Comparison of ENCODE assay signal across 8 cellular contexts in the genomic region with DNA sequence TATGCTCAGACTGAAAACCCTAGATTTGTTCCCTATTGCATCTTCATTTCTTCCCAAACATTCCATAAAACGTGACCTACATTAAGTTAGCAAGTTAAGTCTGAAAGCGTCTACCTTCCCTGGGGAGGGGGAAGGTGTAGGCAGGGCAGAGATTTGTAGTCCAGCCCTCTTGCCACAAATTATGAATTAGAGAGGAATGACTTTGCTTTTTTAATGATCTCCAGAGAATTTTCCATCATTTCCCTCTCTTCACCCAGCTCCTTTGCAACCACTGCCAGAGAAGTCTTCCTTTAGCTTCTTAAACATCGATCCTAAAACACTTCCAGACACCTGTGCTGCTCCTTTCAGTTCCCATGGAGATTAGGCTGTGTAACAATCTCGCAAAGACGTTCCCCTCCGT. TPM values are rescaled to one million over a fixed set of nuclear protein-coding genes. Genes with fewer than 3 reads are reported as not detected.
DNase-seq lines count a peak whose midpoint lies in the region; ATAC-seq, FAIRE-seq and TF ChIP-seq lines count a peak whose summit lies in the region.

No MANE protein-coding gene starts in this region.

- in situ Hi-C loops in HepG2 (cut with HindIII; ENCODE audit: extremely low pct_ligation_motif_present, low pct_unique_long_range_greater_than_20kb), result no loop called here

- H3K79me2 ChIP-seq in HepG2 (ENCODE audit: insufficient read depth, low read length), result peaks cover 46% of the 10 kb centered on the region

- H3K4me1 ChIP-seq in HepG2 (ENCODE audit: insufficient read depth, low read length), result peaks cover 42% of the 10 kb centered on the region
- H3K4me1 ChIP-seq in thymus (ENCODE audit: control insufficient read depth, insufficient read depth, low read length), result peaks cover 22% of the 10 kb centered on the region

- peak overlapping the region; percentile 97 for H3K4me2 ChIP-seq in HepG2 (ENCODE audit: low read depth, low read length)

- TF ChIP-seq EP300 in HepG2 (IDR thresholded peaks at IDR 0.05; ENCODE audit: low read depth in 2 of 2, low read length in 2 of 2) (no peak), HepG2 (CRISPR knock-in tag; IDR thresholded peaks at IDR 0.05; ENCODE audit: borderline replicate concordance) (no peak)

- no peak for TF ChIP-seq RAD21 in HepG2 (CRISPR knock-in tag; IDR thresholded peaks at IDR 0.05)

- no peaks in the 10 kb centered on the region; a peak in 1 of 5 replicates for H3K27me3 ChIP-seq in HepG2 (ENCODE audit: control insufficient read depth in 1 of 2, insufficient read depth in 2 of 2, low read length in 2 of 2)
- no peaks in the 10 kb centered on the region for H3K27me3 ChIP-seq in thymus (ENCODE audit: control insufficient read depth, insufficient read depth)

- no peak for ATAC-seq in activated naive CD8-positive, alpha-beta T cell treated with anti-CD3 and anti-CD28 coated beads, Interleukin-2, amount 10 ng/mL, durations not matched to agents 7 days and 5 days (ENCODE audit: low read depth)
- ATAC-seq in HepG2, result no peak
- no peak for ATAC-seq in HG03039 (IDR thresholded peaks at IDR 0.05; ENCODE audit: unreplicated experiment)
- ATAC-seq in GM19324 (IDR thresholded peaks at IDR 0.05; ENCODE audit: low FRiP score, unreplicated experiment), result no peak

- 51% methylated on average over 6 of the region's 6 CpGs for WGBS in HepG2 (ENCODE audit: low lambda C conversion rate)
- 81% methylated on average over 6 of the region's 6 CpGs for WGBS in thymus

- H3K27ac ChIP-seq in HepG2 (ENCODE audit: extremely low read length, insufficient read depth, low read length), result peak overlapping the region; percentile 84
- no peak overlapping the region for H3K27ac ChIP-seq in thymus (ENCODE audit: low read depth)

- H3K9me3 Mint-ChIP-seq in activated naive CD4-positive, alpha-beta T cell treated with anti-CD3 and anti-CD28 coated beads for 36 hours, result no peaks in the 10 kb centered on the region
- no peaks in the 10 kb centered on the region for H3K9me3 Mint-ChIP-seq in activated naive CD8-positive, alpha-beta T cell treated with anti-CD3 and anti-CD28 coated beads, Interleukin-2, amount 10 ng/mL, durations not matched to agents 7 days and 5 days

- peaks cover 42% of the 10 kb centered on the region for H3K4me1 Mint-ChIP-seq in activated naive CD4-positive, alpha-beta T cell treated with anti-CD3 and anti-CD28 coated beads for 36 hours (ENCODE audit: low read depth)
- peaks cover 23% of the 10 kb centered on the region for H3K4me1 Mint-ChIP-seq in activated naive CD8-positive, alpha-beta T cell treated with anti-CD3 and anti-CD28 coated beads, Interleukin-2, amount 10 ng/mL, durations not matched to agents 7 days and 5 days

- peak overlapping the region; percentile 82 for H3K9ac ChIP-seq in HepG2 (ENCODE audit: insufficient read depth, low read depth, low read length)

- H2AFZ ChIP-seq in HepG2 (ENCODE audit: low read length), result no peak overlapping the region

- H3K9me3 ChIP-seq in HepG2 (ENCODE audit: low read length), result no peaks in the 10 kb centered on the region
- no peaks in the 10 kb centered on the region for H3K9me3 ChIP-seq in thymus (ENCODE audit: control insufficient read depth)

- peak overlapping the region; percentile 99 for H3K4me3 Mint-ChIP-seq in activated naive CD4-positive, alpha-beta T cell treated with anti-CD3 and anti-CD28 coated beads for 36 hours
- peak overlapping the region; percentile 100 for H3K4me3 Mint-ChIP-seq in activated naive CD8-positive, alpha-beta T cell treated with anti-CD3 and anti-CD28 coated beads, Interleukin-2, amount 10 ng/mL, durations not matched to agents 7 days and 5 days

- intact Hi-C loops in activated naive CD4-positive, alpha-beta T cell treated with anti-CD3 and anti-CD28 coated beads for 36 hours (cut with micrococcal nuclease), result loop anchor here (5.0 to 10.0 kb wide), 4 partner anchors 332 to 1353 kb away; a partner anchor contains a TSS
- intact Hi-C loops in HepG2 (cut with micrococcal nuclease; ENCODE audit: unreplicated experiment), result loop anchor here (5.0 kb wide), 2 partner anchors 67 to 73 kb away; a partner anchor contains a TSS

- no TSS peak for BruUV-seq in HepG2 (replicated peaks; lab: Mats Ljungman, UMichigan)

- TF ChIP-seq POLR2A in HepG2 (IDR thresholded peaks at IDR 0.05; ENCODE audit: insufficient read depth in 1 of 2, low read depth in 2 of 2, low read length in 2 of 2), result no peak

- POLR2A ChIA-PET in activated naive CD8-positive, alpha-beta T cell treated with anti-CD3 and anti-CD28 coated beads, Interleukin-2, amount 10 ng/mL, durations not matched to agents 7 days and 5 days (lab: Charles Lee), result interaction anchor here (1.0 kb wide), 1 partner anchor 26 kb away, joined by 3 read pairs; no protein-coding TSS in a partner anchor
- POLR2A ChIA-PET in HepG2 (lab: Yijun Ruan, JAX), result no interaction called here

- H3K4me3 ChIP-seq in HepG2 (replicated peaks in 1 of 3; ENCODE audit: insufficient read depth in 1 of 3, low read depth in 2 of 3, low read length in 3 of 3), result peak overlapping the region; percentile 86 to 95 (median 88)
- peak overlapping the region; percentile 83 for H3K4me3 ChIP-seq in thymus (ENCODE audit: low read length)

- H4K20me1 ChIP-seq in HepG2 (ENCODE audit: insufficient read depth, low read length), result peaks cover 20% of the 10 kb centered on the region

- CTCF ChIA-PET in activated naive CD4-positive, alpha-beta T cell treated with anti-CD3 and anti-CD28 coated beads for 36 hours (lab: Charles Lee), result no interaction called here
- CTCF ChIA-PET in HepG2 (lab: Yijun Ruan, JAX; ENCODE audit: low intra/inter-chr PET ratio, low total read pairs), result no interaction called here

- DNase-seq in activated naive CD4-positive, alpha-beta T cell treated with anti-CD3 and anti-CD28 coated beads for 36 hours, result no peak
- DNase-seq in activated naive CD4-positive, alpha-beta T cell treated with Interleukin-2 at 50 U/mL for 16 hours, result no peak
- DNase-seq in activated naive CD8-positive, alpha-beta T cell treated with anti-CD3 and anti-CD28 coated beads, Interleukin-2, amount 10 ng/mL, durations not matched to agents 7 days and 5 days, result no peak
- DNase-seq in HepG2 (ENCODE audit: low spot score) (no peak), NCI-H69 (lab: John Stamatoyannopoulos, UW) (no peak)

- no peak for TF ChIP-seq CTCF in HepG2 (CRISPR knock-in tag; IDR thresholded peaks at IDR 0.05)

- H3K36me3 Mint-ChIP-seq in activated naive CD4-positive, alpha-beta T cell treated with anti-CD3 and anti-CD28 coated beads for 36 hours (ENCODE audit: low read depth), result peaks cover 15% of the 10 kb centered on the region
- peaks cover 15% of the 10 kb centered on the region for H3K36me3 Mint-ChIP-seq in activated naive CD8-positive, alpha-beta T cell treated with anti-CD3 and anti-CD28 coated beads, Interleukin-2, amount 10 ng/mL, durations not matched to agents 7 days and 5 days

- H3K36me3 ChIP-seq in HepG2 (replicated peaks in 1 of 2; ENCODE audit: control insufficient read depth in 1 of 2, insufficient read depth in 2 of 2, low read length in 2 of 2) (peaks cover 17 to 22% of the 10 kb centered on the region in 2 experiments), thymus (ENCODE audit: control insufficient read depth, insufficient read depth) (peaks cover 10% of the 10 kb centered on the region)

- no peak for FAIRE-seq in HepG2 (lab: Jason Lieb, UNC)

- H3K27ac Mint-ChIP-seq in activated naive CD4-positive, alpha-beta T cell treated with anti-CD3 and anti-CD28 coated beads for 36 hours, result peak overlapping the region; percentile 92
- H3K27ac Mint-ChIP-seq in activated naive CD8-positive, alpha-beta T cell treated with anti-CD3 and anti-CD28 coated beads, Interleukin-2, amount 10 ng/mL, durations not matched to agents 7 days and 5 days, result peak overlapping the region; percentile 96

- no peaks in the 10 kb centered on the region for H3K27me3 Mint-ChIP-seq in activated naive CD4-positive, alpha-beta T cell treated with anti-CD3 and anti-CD28 coated beads for 36 hours (ENCODE audit: low read depth)
- no peaks in the 10 kb centered on the region for H3K27me3 Mint-ChIP-seq in activated naive CD8-positive, alpha-beta T cell treated with anti-CD3 and anti-CD28 coated beads, Interleukin-2, amount 10 ng/mL, durations not matched to agents 7 days and 5 days

RNA-seq across cellular contexts. Expression of a gene that starts 1.2 kb away (rescaled TPM):
- total RNA-seq in activated naive CD4-positive, alpha-beta T cell treated with anti-CD3 and anti-CD28 coated beads for 36 hours, result 10 to 100 TPM in 1 of 2 experiments, 1 to 10 TPM in 1; 9.5 to 11.1 TPM
- total RNA-seq in activated naive CD8-positive, alpha-beta T cell treated with anti-CD3 and anti-CD28 coated beads, Interleukin-2, amount 10 ng/mL, durations not matched to agents 7 days and 5 days, result 1 to 10 TPM; 6.4 to 7.5 TPM
- 8.5 TPM in 2 replicates for total RNA-seq in HepG2 (2016; rRNA removed; fragmentation: Illumina TruSeq; extraction: Trizol)
- total RNA-seq in HepG2 (2016; cell fraction: cytosol; rRNA removed; fragmentation: Illumina TruSeq; extraction: Trizol; ENCODE audit: low read depth), result 4.1 and 6.0 TPM in 2 replicates
- total RNA-seq in HepG2 (2016; cell fraction: insoluble cytoplasmic fraction; rRNA removed; fragmentation: Illumina TruSeq; extraction: Trizol), result 8.0 and 10.5 TPM in 2 replicates
- 5.2 and 6.1 TPM in 2 replicates for total RNA-seq in HepG2 (2016; cell fraction: membrane; rRNA removed; fragmentation: Illumina TruSeq; extraction: Trizol)
- total RNA-seq in HepG2 (2016; cell fraction: nucleus; rRNA removed; fragmentation: Illumina TruSeq; extraction: Trizol), result 4.3 and 7.4 TPM in 2 replicates
- polyA plus RNA-seq in HepG2 (2011; rRNA removed), result 6.5 and 7.7 TPM in 2 replicates
- polyA plus RNA-seq in HepG2 (2011; cell fraction: cytosol; rRNA removed), result 1.7 and 3.8 TPM in 2 replicates
- polyA plus RNA-seq in HepG2 (2011; cell fraction: nucleus; rRNA removed), result 1.0 and 1.4 TPM in 2 replicates
- polyA plus RNA-seq in HepG2 (2012), result 5.3 and 7.3 TPM in 2 replicates
- polyA plus RNA-seq in HepG2 (2016; cell fraction: cytosol; fragmentation: Illumina TruSeq; extraction: Trizol; ENCODE audit: low read depth), result 5.1 and 5.7 TPM in 2 replicates
- 11.9 and 12.5 TPM in 2 replicates for polyA plus RNA-seq in HepG2 (2016; cell fraction: insoluble cytoplasmic fraction; fragmentation: Illumina TruSeq; extraction: Trizol; ENCODE audit: low read depth)
- polyA plus RNA-seq in HepG2 (2016; cell fraction: membrane; fragmentation: Illumina TruSeq; extraction: Trizol; ENCODE audit: low read depth), result 4.6 and 5.4 TPM in 2 replicates
- 3.6 and 7.1 TPM in 2 replicates for polyA plus RNA-seq in HepG2 (2016; cell fraction: nucleus; fragmentation: Illumina TruSeq; extraction: Trizol; ENCODE audit: insufficient read depth, low read depth)
- polyA minus RNA-seq in HepG2 (2011; rRNA and poly(A)+ RNA removed; ENCODE audit: low replicate concordance), result 0.96 and 1.4 TPM in 2 replicates
- polyA minus RNA-seq in HepG2 (2011; cell fraction: cytosol; rRNA and poly(A)+ RNA removed), result 1.5 and 1.8 TPM in 2 replicates
- polyA minus RNA-seq in HepG2 (2011; cell fraction: nucleus; rRNA and poly(A)+ RNA removed), result 3.7 and 4.2 TPM in 2 replicates
- 25.6 TPM for polyA plus RNA-seq in thymus

RNA-seq across cellular contexts. Expression of a gene that starts 1.3 kb away (rescaled TPM):
- 100 to 1,000 TPM; 133 to 134 TPM for total RNA-seq in activated naive CD4-positive, alpha-beta T cell treated with anti-CD3 and anti-CD28 coated beads for 36 hours
- total RNA-seq in activated naive CD8-positive, alpha-beta T cell treated with anti-CD3 and anti-CD28 coated beads, Interleukin-2, amount 10 ng/mL, durations not matched to agents 7 days and 5 days, result 100 to 1,000 TPM; 141 to 147 TPM
- 659 and 853 TPM in 2 replicates for total RNA-seq in HepG2 (2016; rRNA removed; fragmentation: Illumina TruSeq; extraction: Trizol)
- 310 and 434 TPM in 2 replicates for total RNA-seq in HepG2 (2016; cell fraction: cytosol; rRNA removed; fragmentation: Illumina TruSeq; extraction: Trizol; ENCODE audit: low read depth)
- 674 and 918 TPM in 2 replicates for total RNA-seq in HepG2 (2016; cell fraction: insoluble cytoplasmic fraction; rRNA removed; fragmentation: Illumina TruSeq; extraction: Trizol)
- 378 and 472 TPM in 2 replicates for total RNA-seq in HepG2 (2016; cell fraction: membrane; rRNA removed; fragmentation: Illumina TruSeq; extraction: Trizol)
- total RNA-seq in HepG2 (2016; cell fraction: nucleus; rRNA removed; fragmentation: Illumina TruSeq; extraction: Trizol), result 241 and 297 TPM in 2 replicates
- 330 and 331 TPM in 2 replicates for polyA plus RNA-seq in HepG2 (2011; rRNA removed)
- 381 and 407 TPM in 2 replicates for polyA plus RNA-seq in HepG2 (2011; cell fraction: cytosol; rRNA removed)
- polyA plus RNA-seq in HepG2 (2011; cell fraction: nucleus; rRNA removed), result 73.2 and 81.0 TPM in 2 replicates
- 321 and 573 TPM in 2 replicates for polyA plus RNA-seq in HepG2 (2012)
- 519 and 818 TPM in 2 replicates for polyA plus RNA-seq in HepG2 (2016; cell fraction: cytosol; fragmentation: Illumina TruSeq; extraction: Trizol; ENCODE audit: low read depth)
- polyA plus RNA-seq in HepG2 (2016; cell fraction: insoluble cytoplasmic fraction; fragmentation: Illumina TruSeq; extraction: Trizol; ENCODE audit: low read depth), result 1,321 and 1,540 TPM in 2 replicates
- 517 and 687 TPM in 2 replicates for polyA plus RNA-seq in HepG2 (2016; cell fraction: membrane; fragmentation: Illumina TruSeq; extraction: Trizol; ENCODE audit: low read depth)
- polyA plus RNA-seq in HepG2 (2016; cell fraction: nucleus; fragmentation: Illumina TruSeq; extraction: Trizol; ENCODE audit: insufficient read depth, low read depth), result 644 and 685 TPM in 2 replicates
- polyA minus RNA-seq in HepG2 (2011; rRNA and poly(A)+ RNA removed; ENCODE audit: low replicate concordance), result 87.2 and 175 TPM in 2 replicates
- 58.8 and 65.3 TPM in 2 replicates for polyA minus RNA-seq in HepG2 (2011; cell fraction: cytosol; rRNA and poly(A)+ RNA removed)
- 84.6 and 100.0 TPM in 2 replicates for polyA minus RNA-seq in HepG2 (2011; cell fraction: nucleus; rRNA and poly(A)+ RNA removed)
- polyA plus RNA-seq in thymus, result 314 TPM
